ENCODE assay signal across 8 cellular contexts in the genomic region with DNA sequence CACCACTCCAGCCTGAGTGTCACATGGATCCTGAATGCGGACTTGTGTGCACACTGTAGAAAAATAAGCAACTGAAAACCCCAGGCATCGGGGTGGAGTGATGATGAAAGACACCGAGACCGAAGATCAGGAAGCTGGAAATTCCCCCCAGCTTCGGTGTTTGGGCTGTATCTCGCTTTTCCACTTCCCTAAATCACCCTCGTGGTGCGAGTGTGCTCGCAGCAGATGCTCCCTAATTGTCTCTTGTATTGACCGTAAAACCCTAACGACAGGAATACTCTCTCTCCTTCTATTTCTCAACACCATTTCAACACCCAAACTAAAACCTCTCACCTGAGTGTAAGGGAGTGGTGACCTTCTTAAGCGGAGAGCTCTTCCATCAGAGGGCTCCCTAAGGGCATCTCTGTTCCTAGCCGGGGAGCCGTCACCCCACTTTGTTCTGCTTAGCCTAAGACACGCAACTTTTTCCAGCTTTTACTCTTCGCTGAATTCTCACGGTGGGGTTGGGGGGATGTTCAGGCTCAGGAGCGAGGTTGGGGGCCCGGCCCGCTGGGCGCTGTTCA. TPM values are rescaled to one million over a fixed set of nuclear protein-coding genes. Genes with fewer than 3 reads are reported as not detected.
DNase-seq lines count a peak whose midpoint lies in the region; ATAC-seq and TF ChIP-seq lines count a peak whose summit lies in the region.

No MANE protein-coding gene starts in this region.

- peak overlapping the region; percentile 82 for H3K4me2 ChIP-seq in mammary epithelial cell (ENCODE audit: insufficient read depth, low read depth, low read length)

- no peaks in the 10 kb centered on the region for H3K36me3 ChIP-seq in CD8-positive, alpha-beta memory T cell (ENCODE audit: insufficient read depth, low read length)
- H3K36me3 ChIP-seq in HAP-1 (replicated peaks) (no peaks in the 10 kb centered on the region), mammary epithelial cell (ENCODE audit: insufficient read depth, low read length) (no peaks in the 10 kb centered on the region)

- peak overlapping the region; percentile 71 to 95 (median 86) for H3K4me3 Mint-ChIP-seq in CD8-positive, alpha-beta memory T cell
- peak overlapping the region; percentile 91 for H3K4me3 Mint-ChIP-seq in stimulated activated memory B cell treated with anti-CD40 and anti-IgM and Interleukin-4, amounts not matched to agents 10 μg/mL and 1 μg/mL and 100 μg/mL, for 72 hours

- peaks cover 13% of the 10 kb centered on the region for H3K4me1 ChIP-seq in CD8-positive, alpha-beta memory T cell (ENCODE audit: insufficient read depth, low read length)
- H3K4me1 ChIP-seq in HAP-1 (peaks cover 20% of the 10 kb centered on the region), mammary epithelial cell (ENCODE audit: insufficient read depth, low read length) (peaks cover 10% of the 10 kb centered on the region)

- H3K36me3 Mint-ChIP-seq in CD8-positive, alpha-beta memory T cell, result peaks cover 0 to 6% (median 0%) of the 10 kb centered on the region in 3 donors
- peaks cover 5% of the 10 kb centered on the region for H3K36me3 Mint-ChIP-seq in stimulated activated memory B cell treated with anti-CD40 and anti-IgM and Interleukin-4, amounts not matched to agents 10 μg/mL and 1 μg/mL and 100 μg/mL, for 72 hours

- H3K9me3 Mint-ChIP-seq in CD8-positive, alpha-beta memory T cell, result no peaks in the 10 kb centered on the region
- H3K9me3 Mint-ChIP-seq in stimulated activated memory B cell treated with anti-CD40 and anti-IgM and Interleukin-4, amounts not matched to agents 10 μg/mL and 1 μg/mL and 100 μg/mL, for 72 hours, result no peaks in the 10 kb centered on the region

- no peak for DNase-seq in CD8-positive, alpha-beta memory T cell
- DNase-seq in HAP-1 (ENCODE audit: low spot score in 2 of 2) (peak in 1 of 2 experiments; percentile 10), OCI-M1 (lab: John Stamatoyannopoulos, UW) (peak; percentile 87), mammary epithelial cell (peak; percentile 48), lower leg skin (ENCODE audit: low spot score in 2 of 2) (peak in 1 of 2 donors; percentile 50), NCI-H2196 (lab: John Stamatoyannopoulos, UW; ENCODE audit: unreplicated experiment) (no peak), GOT3 (lab: John Stamatoyannopoulos, UW) (no peak)

- in situ Hi-C loops in HAP-1 (cut with MboI; ENCODE audit: low sequenced_read_pairs), result no loop called here
- in situ Hi-C loops in mammary epithelial cell (cut with MboI; ENCODE audit: low sequenced_read_pairs in 2 of 2), result no loop called here

- dilution Hi-C loops in mammary epithelial cell (cut with HindIII; ENCODE audit: low sequenced_read_pairs), result no loop called here

- H3K4me1 Mint-ChIP-seq in CD8-positive, alpha-beta memory T cell, result peaks cover 19 to 29% (median 25%) of the 10 kb centered on the region in 3 donors
- peaks cover 69% of the 10 kb centered on the region for H3K4me1 Mint-ChIP-seq in stimulated activated memory B cell treated with anti-CD40 and anti-IgM and Interleukin-4, amounts not matched to agents 10 μg/mL and 1 μg/mL and 100 μg/mL, for 72 hours

- intact Hi-C loops in mammary epithelial cell (cut with micrococcal nuclease) (loop anchor here (1.0 to 10.0 kb wide), 2 partner anchors 102 to 771 kb away; no protein-coding TSS in a partner anchor), lower leg skin (cut with DNase I; ENCODE audit: low total_unique reads) (no loop called here)

- peaks cover 30% of the 10 kb centered on the region for H3K79me2 ChIP-seq in mammary epithelial cell (ENCODE audit: insufficient read depth, low read length)

- POLR2A ChIA-PET in CD8-positive, alpha-beta memory T cell (lab: Charles Lee), result interaction anchor here (0.6 kb wide), 1 partner anchor 11 kb away, joined by 3 read pairs; no protein-coding TSS in a partner anchor

- ATAC-seq in stimulated activated memory B cell treated with anti-CD40 and anti-IgM and Interleukin-4, amounts not matched to agents 10 μg/mL and 1 μg/mL and 100 μg/mL, for 72 hours, result peak; percentile 53

- H3K9me3 ChIP-seq in CD8-positive, alpha-beta memory T cell (ENCODE audit: low read length), result no peaks in the 10 kb centered on the region
- H3K9me3 ChIP-seq in HAP-1 (no peaks in the 10 kb centered on the region), mammary epithelial cell (replicated peaks; ENCODE audit: insufficient read depth, low read length) (no peaks in the 10 kb centered on the region)

- peaks cover 4% of the 10 kb centered on the region in 2 donors for H3K27me3 Mint-ChIP-seq in CD8-positive, alpha-beta memory T cell
- H3K27me3 Mint-ChIP-seq in stimulated activated memory B cell treated with anti-CD40 and anti-IgM and Interleukin-4, amounts not matched to agents 10 μg/mL and 1 μg/mL and 100 μg/mL, for 72 hours, result no peaks in the 10 kb centered on the region

- no peak for TF ChIP-seq POLR2A in lower leg skin (IDR thresholded peaks at IDR 0.05)

- peak overlapping the region; percentile 36 for H3K9ac ChIP-seq in mammary epithelial cell (ENCODE audit: insufficient read depth, low read length)

- H4K20me1 ChIP-seq in mammary epithelial cell (ENCODE audit: insufficient read depth, low read length), result no peaks in the 10 kb centered on the region

- H3K4me3 ChIP-seq in CD8-positive, alpha-beta memory T cell (ENCODE audit: low read length), result peak overlapping the region; percentile 69
- H3K4me3 ChIP-seq in HAP-1 (peak overlapping the region; percentile 41), mammary epithelial cell (replicated peaks in 1 of 3; ENCODE audit: insufficient read depth in 1 of 3, low read depth in 2 of 3, low read length in 3 of 3) (peak overlapping the region; percentile 32 to 76 (median 62)), lower leg skin (ENCODE audit: low read depth, poor library complexity, severe bottlenecking) (peak overlapping the region; percentile 42)

- BruUV-seq in mammary epithelial cell (replicated peaks; lab: Mats Ljungman, UMichigan), result TSS peak; percentile 81

- H3K27me3 ChIP-seq in CD8-positive, alpha-beta memory T cell (ENCODE audit: insufficient read depth, low read length, poor library complexity, severe bottlenecking), result no peaks in the 10 kb centered on the region
- H3K27me3 ChIP-seq in HAP-1 (ENCODE audit: low read depth) (no peaks in the 10 kb centered on the region), mammary epithelial cell (ENCODE audit: insufficient read depth, low read length) (no peaks in the 10 kb centered on the region)

- no peak overlapping the region for H3K27ac ChIP-seq in CD8-positive, alpha-beta memory T cell (ENCODE audit: low read depth, low read length)
- peak overlapping the region; percentile 22 for H3K27ac ChIP-seq in mammary epithelial cell (ENCODE audit: insufficient read depth, low read depth, low read length)

- CTCF ChIA-PET in CD8-positive, alpha-beta memory T cell (lab: Charles Lee), result no interaction called here
- CTCF ChIA-PET in mammary epithelial cell (lab: Charles Lee; ENCODE audit: low non-redundant PET), result no interaction called here

- TF ChIP-seq CTCF in mammary epithelial cell (conservative IDR thresholded peaks at IDR 0.05 in 1 of 2, IDR thresholded peaks at IDR 0.05 in 1 of 2; ENCODE audit: extremely low read depth in 1 of 2, insufficient read depth in 1 of 2, low read depth in 1 of 2, low read length in 2 of 2) (no peak), lower leg skin (IDR thresholded peaks at IDR 0.05) (no peak)

- H2AFZ ChIP-seq in mammary epithelial cell (ENCODE audit: low read depth, low read length), result peak overlapping the region; percentile 100

- 8% methylated on average over 15 of the region's 21 CpGs for WGBS in mammary epithelial cell (ENCODE audit: low coverage, missing lambda C conversion rate)
- 2% methylated on average over 20 to 21 of the region's 21 CpGs for WGBS in lower leg skin, 2 donors

- peak overlapping the region in 6 of 8 donors; percentile 0 to 86 (median 38) for H3K27ac Mint-ChIP-seq in CD8-positive, alpha-beta memory T cell
- peak overlapping the region; percentile 89 for H3K27ac Mint-ChIP-seq in stimulated activated memory B cell treated with anti-CD40 and anti-IgM and Interleukin-4, amounts not matched to agents 10 μg/mL and 1 μg/mL and 100 μg/mL, for 72 hours

RNA-seq across cellular contexts. Expression of a gene that starts 0.6 kb away (rescaled TPM):
- total RNA-seq in CD8-positive, alpha-beta memory T cell, result 1 to 10 TPM; 8.3 to 9.4 TPM
- polyA plus RNA-seq in CD8-positive, alpha-beta memory T cell, result 0.26 TPM
- 10 to 100 TPM; 12.8 to 16.0 TPM for total RNA-seq in mammary epithelial cell
- 5.8 TPM for polyA plus RNA-seq in mammary epithelial cell
- polyA minus RNA-seq in mammary epithelial cell, result 19.0 TPM
- total RNA-seq in lower leg skin, result 1 to 10 TPM; 4.2 to 6.9 (median 5.8) TPM

Comparison
In these comparisons a context has a peak if more than half of its experiments do, and no peak if none do; other contexts are left out.
1. DNase-seq: peak in OCI-M1 (single experiment) and mammary epithelial cell (single experiment); none in CD8-positive, alpha-beta memory T cell (0 of 5), NCI-H2196 (single experiment) and GOT3 (single experiment).
2. Peak in every context shown above with its lines, with median percentiles within 50 percentile points of each other: H3K4me3 ChIP-seq.